ENCODE assay signal across 1 cellular context in genomic region chr20:19661717-19662637, GRCh38.
TF ChIP-seq lines count a peak whose summit lies in the region.

No MANE protein-coding gene starts in this region.

TF ChIP-seq in HepG2, 621 proteins besides CTCF, POLR2A, EP300 and RAD21 (continued from another document):
- TF ChIP-seq RFXAP (CRISPR knock-in tag; IDR thresholded peaks at IDR 0.05; ENCODE audit: borderline replicate concordance): no peak
- TF ChIP-seq ZNF749 (CRISPR knock-in tag; IDR thresholded peaks at IDR 0.05; ENCODE audit: borderline replicate concordance): peak; percentile 56; the same call in 1 of the 2 replicates
- 0 out of 2 replicates have a peak, but pooled peaks have one; percentile 42 for TF ChIP-seq AHR (CRISPR knock-in tag; IDR thresholded peaks at IDR 0.05)
- TF ChIP-seq ZNF562 (CRISPR knock-in tag; IDR thresholded peaks at IDR 0.05; ENCODE audit: borderline replicate concordance): no peak
- TF ChIP-seq JARID2 (CRISPR knock-in tag; IDR thresholded peaks at IDR 0.05; ENCODE audit: insufficient replicate concordance): no peak
